ENCODE assay signal across 27 cellular contexts in genomic region chr3:150771600-150771999, GRCh38. TPM values are rescaled to one million over a fixed set of nuclear protein-coding genes. Genes with fewer than 3 reads are reported as not detected.
DNase-seq lines count a peak whose midpoint lies in the region; ATAC-seq and TF ChIP-seq lines count a peak whose summit lies in the region.
"Had no signal": no experiment of that assay in that cellular context is flagged by ENCODE, and none has a peak within 500 bp of the region (broad histone marks: within the 10 kb centered on the region; RNA-seq: fewer than 3 reads in every experiment).

No MANE protein-coding gene starts in this region.

- H3K9me3 Mint-ChIP-seq in WTC11, result peaks cover 4% of the 10 kb centered on the region
- no peaks in the 10 kb centered on the region for H3K9me3 Mint-ChIP-seq in CD8-positive, alpha-beta T cell
- H3K9me3 Mint-ChIP-seq: activated T-cell treated with anti-CD3 and anti-CD28 coated beads, Interleukin-2, amount 50 U/mL, for 72 hours; HFFc6; IgD-negative memory B cell; stimulated activated naive CD8-positive, alpha-beta T cell treated with anti-CD3 and anti-CD28 coated beads, Interleukin-15, amount 100 ng/mL, for 72 hours; T-helper 2 cell treated with Interferon-gamma antibody and Interleukin-4, amounts not matched to agents 5 μg/mL and 100 μg/mL, for 36 hours had no signal

- H3K27me3 Mint-ChIP-seq in WTC11 (ENCODE audit: low read depth), result no peaks in the 10 kb centered on the region; the same call in 1 of the 2 replicates
- no peaks in the 10 kb centered on the region for H3K27me3 Mint-ChIP-seq in CD8-positive, alpha-beta T cell (ENCODE audit: low read depth)
- H3K27me3 Mint-ChIP-seq: activated CD8-positive, alpha-beta memory T cell treated with anti-CD3 and anti-CD28 coated beads, Interleukin-2, amount 10 ng/mL, durations not matched to agents 7 days and 5 days; IgD-negative memory B cell; stimulated activated naive CD8-positive, alpha-beta T cell treated with anti-CD3 and anti-CD28 coated beads, Interleukin-15, amount 100 ng/mL, for 72 hours had no signal

- DNase-seq in AG08396 (ENCODE audit: low spot score), result peak; percentile 39
- peak; percentile 46 for DNase-seq in HuH-7.5 (ENCODE audit: low spot score)
- DNase-seq in WTC11 (ENCODE audit: low spot score), result no peak
- DNase-seq in right lobe of liver, result peak in 2 of 3 donors; percentile 62 to 73
- no peak for DNase-seq in OCI-M2 (lab: John Stamatoyannopoulos, UW; ENCODE audit: unreplicated experiment)
- DNase-seq in CD8-positive, alpha-beta T cell, result no peak
- no peak for DNase-seq in NCI-H748 (lab: John Stamatoyannopoulos, UW; ENCODE audit: unreplicated experiment)
- DNase-seq: ACHN; activated CD4-positive, alpha-beta T cell treated with anti-CD3 and anti-CD28 coated beads for 48 hours; activated CD8-positive, alpha-beta memory T cell treated with anti-CD3 and anti-CD28 coated beads, Interleukin-2, amount 10 ng/mL, durations not matched to agents 7 days and 5 days; activated naive CD4-positive, alpha-beta T cell treated with Interleukin-2 at 50 U/mL for 16 hours; activated T-cell treated with anti-CD3 and anti-CD28 coated beads, Interleukin-2, amount 50 U/mL, for 72 hours; brain microvascular endothelial cell; HFFc6; left ventricle myocardium inferior; NCI-H1105 treated with DMSO at 0.1 percent for 48 hours; NCI-H2029; NCI-H69; stimulated activated naive CD8-positive, alpha-beta T cell treated with anti-CD3 and anti-CD28 coated beads, Interleukin-15, amount 100 ng/mL, for 72 hours; thyroid gland had no signal

- peak; percentile 56 for TF ChIP-seq POLR2A in right lobe of liver (IDR thresholded peaks at IDR 0.05)

- ATAC-seq in WTC11 (no peak), right lobe of liver (peak; percentile 63 to 80 (median 76)), HG03469 (IDR thresholded peaks at IDR 0.05; ENCODE audit: unreplicated experiment) (no peak)
- ATAC-seq in CD8-positive, alpha-beta T cell, result no peak
- ATAC-seq: activated CD8-positive, alpha-beta memory T cell treated with anti-CD3 and anti-CD28 coated beads, Interleukin-2, amount 10 ng/mL, durations not matched to agents 7 days and 5 days; activated T-cell treated with anti-CD3 and anti-CD28 coated beads, Interleukin-2, amount 50 U/mL, for 72 hours; stimulated activated naive CD8-positive, alpha-beta T cell treated with anti-CD3 and anti-CD28 coated beads, Interleukin-15, amount 100 ng/mL, for 72 hours had no signal

- intact Hi-C loops in right lobe of liver (cut with DNase I), result no loop called here
- intact Hi-C loops in CD8-positive, alpha-beta T cell (cut with DNase I, micrococcal nuclease), result no loop called here

- H3K36me3 ChIP-seq in right lobe of liver, result no peaks in the 10 kb centered on the region
- H3K36me3 ChIP-seq in CD8-positive, alpha-beta T cell (ENCODE audit: insufficient read depth, low read length), result no peaks in the 10 kb centered on the region
- H3K36me3 ChIP-seq: BLaER1, brain microvascular endothelial cell, left ventricle myocardium inferior, neutrophil, thyroid gland had no signal

- TF ChIP-seq CTCF in WTC11 (IDR thresholded peaks at IDR 0.05) (no peak), right lobe of liver (IDR thresholded peaks at IDR 0.05) (no peak)
- no peak for TF ChIP-seq CTCF in CD8-positive, alpha-beta T cell (IDR thresholded peaks at IDR 0.05)

- H3K9me3 ChIP-seq in right lobe of liver, result no peaks in the 10 kb centered on the region
- H3K9me3 ChIP-seq in CD8-positive, alpha-beta T cell (ENCODE audit: low read length), result no peaks in the 10 kb centered on the region
- H3K9me3 ChIP-seq: left ventricle myocardium inferior, neutrophil, thyroid gland had no signal

- H3K27me3 ChIP-seq in right lobe of liver, result no peaks in the 10 kb centered on the region
- H3K27me3 ChIP-seq in CD8-positive, alpha-beta T cell (ENCODE audit: insufficient read depth, low read length), result no peaks in the 10 kb centered on the region
- H3K27me3 ChIP-seq: BLaER1, brain microvascular endothelial cell, neutrophil, thyroid gland had no signal

- peaks cover 4% of the 10 kb centered on the region for H3K4me1 Mint-ChIP-seq in WTC11
- H3K4me1 Mint-ChIP-seq in CD8-positive, alpha-beta T cell (ENCODE audit: low read depth), result no peaks in the 10 kb centered on the region

- no peak overlapping the region for H3K27ac Mint-ChIP-seq in WTC11
- no peak overlapping the region for H3K27ac Mint-ChIP-seq in CD8-positive, alpha-beta T cell
- H3K27ac Mint-ChIP-seq: activated CD8-positive, alpha-beta memory T cell treated with anti-CD3 and anti-CD28 coated beads, Interleukin-2, amount 10 ng/mL, durations not matched to agents 7 days and 5 days; activated T-cell treated with anti-CD3 and anti-CD28 coated beads, Interleukin-2, amount 50 U/mL, for 72 hours; HFFc6; IgD-negative memory B cell; stimulated activated naive CD8-positive, alpha-beta T cell treated with anti-CD3 and anti-CD28 coated beads, Interleukin-15, amount 100 ng/mL, for 72 hours; T-helper 2 cell treated with Interferon-gamma antibody and Interleukin-4, amounts not matched to agents 5 μg/mL and 100 μg/mL, for 36 hours had no signal

- H3K4me1 ChIP-seq in right lobe of liver, result peaks cover 0 to 34% (median 7%) of the 10 kb centered on the region in 4 donors
- H3K4me1 ChIP-seq in CD8-positive, alpha-beta T cell (ENCODE audit: insufficient read depth, low read length), result no peaks in the 10 kb centered on the region

- CTCF ChIA-PET in WTC11 (lab: Charles Lee), result interaction anchor here (1.0 to 2.3 kb wide), 3 partner anchors 8 to 16 kb away, joined by 3 to 11 read pairs (median 3); no protein-coding TSS in a partner anchor
- CTCF ChIA-PET in CD8-positive, alpha-beta T cell (lab: Charles Lee), result interaction anchor here (1.5 kb wide), 1 partner anchor 16 kb away, joined by 4 read pairs; no protein-coding TSS in a partner anchor

- H3K4me3 ChIP-seq in right lobe of liver, result no peak overlapping the region
- H3K4me3 ChIP-seq in CD8-positive, alpha-beta T cell (ENCODE audit: low read depth, low read length), result no peak overlapping the region
- H3K4me3 ChIP-seq: BLaER1, left ventricle myocardium inferior, thyroid gland had no signal

- no peak overlapping the region for H3K4me3 Mint-ChIP-seq in WTC11
- no peak overlapping the region for H3K4me3 Mint-ChIP-seq in CD8-positive, alpha-beta T cell
- H3K4me3 Mint-ChIP-seq: activated CD8-positive, alpha-beta memory T cell treated with anti-CD3 and anti-CD28 coated beads, Interleukin-2, amount 10 ng/mL, durations not matched to agents 7 days and 5 days; activated T-cell treated with anti-CD3 and anti-CD28 coated beads, Interleukin-2, amount 50 U/mL, for 72 hours; HFFc6; IgD-negative memory B cell; stimulated activated naive CD8-positive, alpha-beta T cell treated with anti-CD3 and anti-CD28 coated beads, Interleukin-15, amount 100 ng/mL, for 72 hours; T-helper 2 cell treated with Interferon-gamma antibody and Interleukin-4, amounts not matched to agents 5 μg/mL and 100 μg/mL, for 36 hours had no signal

- POLR2A ChIA-PET in WTC11 (lab: Charles Lee), result no interaction called here
- POLR2A ChIA-PET in CD8-positive, alpha-beta T cell (lab: Charles Lee), result interaction anchor here (1.4 kb wide), 1 partner anchor 9 kb away, joined by 5 read pairs; the partner anchor contains the start of gene SIAH2

- WGBS in right lobe of liver (ENCODE audit: insufficient coverage, low coverage, low lambda C conversion rate, missing lambda C conversion rate), result 0% methylated on average over 1 of the region's 2 CpGs

- no peaks in the 10 kb centered on the region for H3K36me3 Mint-ChIP-seq in WTC11
- no peaks in the 10 kb centered on the region for H3K36me3 Mint-ChIP-seq in CD8-positive, alpha-beta T cell
- H3K36me3 Mint-ChIP-seq: activated CD8-positive, alpha-beta memory T cell treated with anti-CD3 and anti-CD28 coated beads, Interleukin-2, amount 10 ng/mL, durations not matched to agents 7 days and 5 days; IgD-negative memory B cell had no signal

- peak overlapping the region; percentile 63 to 90 (median 85) for H3K27ac ChIP-seq in right lobe of liver
- no peak overlapping the region for H3K27ac ChIP-seq in CD8-positive, alpha-beta T cell (ENCODE audit: low read depth, low read length)
- H3K27ac ChIP-seq: BLaER1, brain microvascular endothelial cell, HL-60, left ventricle myocardium inferior, neutrophil, RWPE1, thyroid gland had no signal

TF ChIP-seq in WTC11, 78 proteins besides CTCF, POLR2A, EP300 and RAD21:
- TF ChIP-seq USF1 (CRISPR knock-in tag; IDR thresholded peaks at IDR 0.05) (0 out of 2 replicates have a peak, but pooled peaks have one; percentile 26), EMX1 (CRISPR knock-in tag; IDR thresholded peaks at IDR 0.05) (no peak), USF2 (CRISPR knock-in tag; IDR thresholded peaks at IDR 0.05) (peak; percentile 67)

RNA-seq across cellular contexts. Expression of gene SIAH2, which starts 8.6 kb away (rescaled TPM):
- total RNA-seq in WTC11 (2021) (15.8 to 17.1 TPM (median 15.9 TPM) in 3 replicates), right lobe of liver (10 to 100 TPM; 20.5 to 53.0 (median 36.5) TPM)
- 10 to 100 TPM; 57.0 to 65.4 TPM for total RNA-seq in CD8-positive, alpha-beta T cell

Comparison
In these comparisons a context has a peak if more than half of its experiments do, and no peak if none do; other contexts are left out.
1. DNase-seq: peak in AG08396 (single experiment), HuH-7.5 (single experiment) and right lobe of liver (2 of 3); none in WTC11 (single experiment), OCI-M2 (single experiment), CD8-positive, alpha-beta T cell (0 of 7) and NCI-H748 (single experiment).
2. ATAC-seq: peak in right lobe of liver (4 of 4); none in WTC11 (single experiment), CD8-positive, alpha-beta T cell (single experiment) and HG03469 (single experiment).